Comparison of ENCODE assay signal across 8 cellular contexts in the genomic region with DNA sequence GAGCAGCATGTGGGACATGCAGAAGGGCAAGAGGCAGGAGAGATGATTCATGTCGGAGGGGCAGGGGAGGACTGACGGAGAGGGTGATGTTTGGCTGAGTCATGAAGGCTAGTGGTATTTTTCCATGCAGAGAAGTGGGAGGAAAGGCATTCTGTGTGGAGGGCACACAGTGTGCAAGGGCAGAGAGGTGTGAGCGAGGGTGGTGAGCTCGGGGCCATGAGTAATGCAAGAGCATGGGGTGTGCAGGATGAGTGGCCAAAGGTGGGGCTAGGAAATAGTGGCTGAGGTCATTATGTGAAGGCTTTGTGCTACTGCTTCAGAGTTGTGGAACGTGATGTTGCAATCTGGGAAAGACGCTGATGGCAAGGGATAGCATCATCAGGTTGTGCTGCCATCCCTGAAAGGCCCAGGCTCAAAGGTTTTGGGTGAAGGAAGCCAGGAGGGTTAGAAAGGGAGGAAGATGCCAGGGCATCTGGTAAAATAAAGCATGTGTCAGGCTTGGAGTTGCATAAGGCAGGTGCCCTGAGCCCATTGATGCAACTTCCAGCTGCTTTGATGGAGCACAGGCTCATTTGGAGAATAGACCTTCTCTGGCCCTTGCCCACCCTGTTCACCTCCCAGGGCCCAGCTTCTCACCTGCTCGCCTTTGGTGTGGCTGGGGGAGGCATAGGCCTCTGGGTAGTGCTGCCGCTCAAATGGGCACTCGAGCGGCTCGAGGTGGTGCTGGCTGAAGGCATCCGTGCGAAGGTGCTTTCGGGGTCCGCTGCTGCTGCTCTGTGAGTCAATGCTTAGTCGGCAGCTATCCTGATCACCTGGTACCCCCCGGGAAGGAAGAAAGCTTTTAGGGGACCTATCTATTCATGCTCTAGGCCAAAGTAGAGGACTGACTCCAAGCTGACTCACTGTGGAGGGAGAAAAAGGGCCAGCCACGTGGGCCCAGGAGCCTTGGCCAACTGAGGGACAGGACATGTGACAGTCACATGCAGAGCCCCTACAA. TPM values are rescaled to one million over a fixed set of nuclear protein-coding genes. Genes with fewer than 3 reads are reported as not detected.
DNase-seq lines count a peak whose midpoint lies in the region; ATAC-seq and TF ChIP-seq lines count a peak whose summit lies in the region.

No MANE protein-coding gene starts in this region.

- H3K27ac ChIP-seq in RWPE1: peak overlapping the region; percentile 98
- H3K27ac ChIP-seq in brain microvascular endothelial cell: peak overlapping the region; percentile 81

- no peaks in the 10 kb centered on the region for H3K27me3 ChIP-seq in brain microvascular endothelial cell (replicated peaks)

- TF ChIP-seq CTCF in RWPE1 (conservative IDR thresholded peaks at IDR 0.05; ENCODE audit: low read depth) (no peak), brain microvascular endothelial cell (IDR thresholded peaks at IDR 0.05; ENCODE audit: low read depth, low read length, missing control alignments) (no peak), lower leg skin (IDR thresholded peaks at IDR 0.05) (peak in 1 of 3 donors; percentile 6)

- in situ Hi-C loops in brain microvascular endothelial cell (cut with HindIII; ENCODE audit: low pct_ligation_motif_present, low sequenced_read_pairs): no loop called here

- no peak for TF ChIP-seq POLR2A in lower leg skin (IDR thresholded peaks at IDR 0.05)

- H3K4me3 ChIP-seq in brain microvascular endothelial cell (ENCODE audit: low read depth, low read length) (no peak overlapping the region), lower leg skin (ENCODE audit: low read depth, poor library complexity, severe bottlenecking) (no peak overlapping the region)

- H3K36me3 ChIP-seq in brain microvascular endothelial cell (replicated peaks): no peaks in the 10 kb centered on the region

- intact Hi-C loops in lower leg skin (cut with DNase I; ENCODE audit: low total_unique reads): no loop called here

- CTCF ChIA-PET in RWPE1 (lab: Yijun Ruan, JAX): interaction anchor here (1.0 to 1.6 kb wide), 5 partner anchors 8 to 157 kb away, joined by 3 to 7 read pairs (median 5); no protein-coding TSS in a partner anchor

- WGBS in lower leg skin, 2 donors: 60% methylated on average over 15 to 18 of the region's 18 CpGs

- ATAC-seq in HG02763 (IDR thresholded peaks at IDR 0.05; ENCODE audit: unreplicated experiment): no peak
- ATAC-seq in HG02973 (IDR thresholded peaks at IDR 0.05; ENCODE audit: unreplicated experiment): no peak

- POLR2A ChIA-PET in RWPE1 (lab: Yijun Ruan, JAX; ENCODE audit: low non-redundant PET): no interaction called here

- DNase-seq in ELR (ENCODE audit: low read depth) (peak; percentile 100), RWPE1 (ENCODE audit: low spot score) (peak; percentile 99), brain microvascular endothelial cell (peak; percentile 94), lower leg skin (ENCODE audit: low spot score in 2 of 2) (peak; percentile 89 to 96), NCI-H526 treated with DMSO at 0.1 percent for 48 hours (lab: John Stamatoyannopoulos, UW) (no peak)
- DNase-seq in stimulated activated CD8-positive, alpha-beta memory T cell treated with anti-CD3 and anti-CD28 coated beads, Interleukin-4, amount 100 ng/mL, for 48 hours: peak; percentile 78

RNA-seq across cellular contexts. Expression of gene PAX8, which starts 37.5 kb away (rescaled TPM):
- total RNA-seq in lower leg skin: 1 to 10 TPM in 3 of 4 donors, under 1 TPM in 1; 0.91 to 5.2 (median 4.3) TPM
